ENCODE assay signal across 26 cellular contexts in the genomic region with DNA sequence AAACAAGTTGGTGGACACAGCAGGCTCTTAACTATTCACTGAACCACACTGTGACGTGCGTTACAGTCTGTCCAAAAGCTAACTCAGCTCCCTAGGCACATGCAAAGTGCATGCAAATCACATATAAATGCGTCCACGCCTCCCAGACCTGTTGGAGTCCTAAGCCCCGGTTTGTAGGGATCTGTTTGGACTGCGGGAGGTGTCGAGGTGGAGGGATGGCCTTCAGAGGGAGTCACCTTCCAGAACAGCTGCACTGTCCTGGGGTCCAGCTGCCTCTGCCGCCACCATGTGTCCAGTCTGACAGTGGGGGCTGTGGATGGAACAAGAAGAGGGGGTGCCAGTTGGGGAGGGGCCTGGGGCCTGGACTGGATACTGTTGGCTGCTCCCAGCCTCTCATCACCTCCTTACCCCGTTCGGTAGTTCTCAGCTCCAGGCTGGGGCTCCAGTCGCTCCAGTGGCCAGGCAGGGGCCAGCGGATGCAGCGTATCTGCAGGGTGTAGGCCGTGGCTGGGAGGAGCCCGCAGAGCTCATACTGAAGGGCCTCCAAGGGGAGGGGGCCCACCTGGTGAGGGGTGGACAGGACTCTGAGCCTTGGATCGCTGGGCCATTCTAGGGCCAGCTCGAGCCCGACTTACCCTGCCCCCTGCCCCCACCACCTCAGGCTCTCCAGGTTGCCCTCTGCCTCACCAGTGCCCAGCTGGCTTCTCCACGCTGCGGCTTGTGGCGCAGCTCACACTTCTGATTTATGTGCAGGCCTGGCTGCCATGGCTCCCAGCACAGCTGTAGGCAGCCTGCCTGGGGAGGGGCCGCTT. TPM values are rescaled to one million over a fixed set of nuclear protein-coding genes. Genes with fewer than 3 reads are reported as not detected.
A peak's percentile ranks its signal among the peaks of the same experiment; 100 is the strongest.
DNase-seq lines count a peak whose midpoint lies in the region; ATAC-seq, FAIRE-seq and TF ChIP-seq lines count a peak whose summit lies in the region.
"Had no signal": no experiment of that assay in that cellular context is flagged by ENCODE, and none has a peak within 500 bp of the region (broad histone marks: within the 10 kb centered on the region; RNA-seq: fewer than 3 reads in every experiment).

No MANE protein-coding gene starts in this region.

- no peaks in the 10 kb centered on the region for H3K36me3 Mint-ChIP-seq in neural progenitor cell
- H3K36me3 Mint-ChIP-seq: naive thymus-derived CD4-positive, alpha-beta T cell had no signal

- no peak overlapping the region for H3K4me3 Mint-ChIP-seq in neural progenitor cell
- H3K4me3 Mint-ChIP-seq: activated CD8-positive, alpha-beta T cell treated with anti-CD3 and anti-CD28 coated beads for 36 hours; CD14-positive monocyte; naive thymus-derived CD4-positive, alpha-beta T cell had no signal

- peaks cover 0 to 27% of the 10 kb centered on the region in 2 experiments; a peak in 3 of 5 replicates for H3K4me1 ChIP-seq in K562 (replicated peaks in 1 of 2; ENCODE audit: control insufficient read depth in 2 of 2, insufficient read depth in 2 of 2, low read length in 2 of 2)
- H3K4me1 ChIP-seq in neural progenitor cell = peaks cover 9% of the 10 kb centered on the region
- H3K4me1 ChIP-seq: parathyroid adenoma, right atrium auricular region had no signal

- no peaks in the 10 kb centered on the region for H3K9me1 ChIP-seq in K562 (ENCODE audit: control insufficient read depth, insufficient read depth, low read length)

- peak overlapping the region in 1 of 2 experiments; percentile 61; a peak in 2 of 4 replicates for H3K9ac ChIP-seq in K562 (ENCODE audit: insufficient read depth in 1 of 2, low read depth in 2 of 2, low read length in 2 of 2)
- no peak overlapping the region for H3K9ac ChIP-seq in neural progenitor cell
- H3K9ac ChIP-seq: KMS-11, parathyroid adenoma had no signal

- POLR2A ChIA-PET in K562 (lab: Yijun Ruan, JAX) = interaction anchor here (0.9 kb wide), 1 partner anchor 15 kb away, joined by 4 read pairs; no protein-coding TSS in a partner anchor

- CTCF ChIA-PET in K562 (lab: Yijun Ruan, JAX; ENCODE audit: low intra/inter-chr PET ratio) = no interaction called here

- no peak for TF ChIP-seq EP300 in K562 (IDR thresholded peaks at IDR 0.05; ENCODE audit: low read length)

- H3K4me1 Mint-ChIP-seq in neural progenitor cell = peaks cover 14% of the 10 kb centered on the region

- H3K4me3 ChIP-seq in H7 (ENCODE audit: insufficient read depth, low read depth, low read length) (no peak overlapping the region), K562 (no peak overlapping the region), neural progenitor cell (no peak overlapping the region), lower leg skin (ENCODE audit: low read depth, poor library complexity, severe bottlenecking) (no peak overlapping the region)
- H3K4me3 ChIP-seq: right atrium auricular region had no signal

- TF ChIP-seq POLR2A in K562 (conservative IDR thresholded peaks at IDR 0.05) (no peak), lower leg skin (IDR thresholded peaks at IDR 0.05) (no peak)

- H3K9me3 ChIP-seq in K562 (replicated peaks; ENCODE audit: control insufficient read depth, insufficient read depth, low read depth, low read length) (no peaks in the 10 kb centered on the region), neural progenitor cell (ENCODE audit: low read depth) (no peaks in the 10 kb centered on the region)
- H3K9me3 ChIP-seq: right atrium auricular region had no signal

- BruUV-seq in K562 (replicated peaks; lab: Mats Ljungman, UMichigan) = no TSS peak

- intact Hi-C loops in K562 (cut with micrococcal nuclease) = no loop called here
- intact Hi-C loops in lower leg skin (cut with DNase I; ENCODE audit: low total_unique reads) = no loop called here

- H3F3A ChIP-seq in neural progenitor cell (ENCODE audit: low read depth) = no peaks in the 10 kb centered on the region

- 63% methylated on average over 22 of the region's 22 CpGs for WGBS in K562 (ENCODE audit: insufficient coverage, low coverage, missing lambda C conversion rate)
- 66 to 73% methylated on average over 18 of the region's 22 CpGs for WGBS in lower leg skin, 2 donors

- H3K79me2 ChIP-seq in K562 (ENCODE audit: control insufficient read depth, insufficient read depth, low read length) (no peaks in the 10 kb centered on the region), neural progenitor cell (ENCODE audit: low read depth) (no peaks in the 10 kb centered on the region)
- H3K79me2 ChIP-seq: parathyroid adenoma had no signal

- in situ Hi-C loops in K562 (cut with MboI) = no loop called here

- H3K36me3 ChIP-seq in H7 (replicated peaks; ENCODE audit: control insufficient read depth, insufficient read depth, low read length) (no peaks in the 10 kb centered on the region), K562 (ENCODE audit: control insufficient read depth, insufficient read depth, low read length) (no peaks in the 10 kb centered on the region), neural progenitor cell (no peaks in the 10 kb centered on the region)
- H3K36me3 ChIP-seq: right atrium auricular region had no signal

- peak overlapping the region; percentile 42 for H3K27ac Mint-ChIP-seq in neural progenitor cell

- no peaks in the 10 kb centered on the region for H4K20me1 ChIP-seq in K562 (replicated peaks; ENCODE audit: control insufficient read depth, insufficient read depth, low read length)
- H4K20me1 ChIP-seq in neural progenitor cell (ENCODE audit: low read depth) = no peaks in the 10 kb centered on the region

- TF ChIP-seq RAD21 in K562 (CRISPR knock-in tag; conservative IDR thresholded peaks at IDR 0.05 in 1 of 2, IDR thresholded peaks at IDR 0.05 in 1 of 2) = no peak

- peak; percentile 52 for ATAC-seq in K562
- ATAC-seq: activated CD4-positive, CD25-positive, alpha-beta regulatory T cell treated with anti-CD3 and anti-CD28 coated beads, Interleukin-2, amount 50 U/mL, for 24 hours; activated CD8-positive, alpha-beta T cell treated with anti-CD3 and anti-CD28 coated beads for 36 hours; left lobe of liver; naive thymus-derived CD4-positive, alpha-beta T cell; stimulated activated naive CD8-positive, alpha-beta T cell treated with anti-CD3 and anti-CD28 coated beads, Interleukin-15, Interleukin-2, amounts not matched to agents 100 U/mL and 50 U/mL, for 24 hours had no signal

- peaks cover 6% of the 10 kb centered on the region for H3K27me3 Mint-ChIP-seq in neural progenitor cell (ENCODE audit: insufficient read depth, low read depth)
- H3K27me3 Mint-ChIP-seq: activated CD8-positive, alpha-beta T cell treated with anti-CD3 and anti-CD28 coated beads for 36 hours; naive thymus-derived CD4-positive, alpha-beta T cell had no signal

- H3K9me3 Mint-ChIP-seq in neural progenitor cell = no peaks in the 10 kb centered on the region
- H3K9me3 Mint-ChIP-seq: activated CD8-positive, alpha-beta T cell treated with anti-CD3 and anti-CD28 coated beads for 36 hours; CD14-positive monocyte; naive thymus-derived CD4-positive, alpha-beta T cell had no signal

- H3K27me3 ChIP-seq in H7 (ENCODE audit: control insufficient read depth, insufficient read depth, low read length) = peaks cover 29% of the 10 kb centered on the region
- no peaks in the 10 kb centered on the region for H3K27me3 ChIP-seq in K562 (ENCODE audit: control insufficient read depth in 2 of 2, insufficient read depth in 2 of 2, low read length in 2 of 2)
- no peaks in the 10 kb centered on the region for H3K27me3 ChIP-seq in neural progenitor cell
- H3K27me3 ChIP-seq: right atrium auricular region had no signal

- TF ChIP-seq CTCF in K562 (IDR thresholded peaks at IDR 0.05 in 2 of 3, conservative IDR thresholded peaks at IDR 0.05 in 1 of 3; ENCODE audit: insufficient read depth in 2 of 3, low read depth in 1 of 3, low read length in 3 of 3) (0 out of 6 replicates have a peak, but pooled peaks of 1 of the 3 experiments have one; percentile 18), neural progenitor cell (IDR thresholded peaks at IDR 0.05) (no peak), lower leg skin (IDR thresholded peaks at IDR 0.05) (no peak)

- H2AFZ ChIP-seq in K562 (ENCODE audit: low read depth, low read length) (no peak overlapping the region), neural progenitor cell (replicated peaks) (peak overlapping the region; percentile 68)
- H2AFZ ChIP-seq: parathyroid adenoma had no signal

- no peak overlapping the region for H3K4me2 ChIP-seq in K562 (ENCODE audit: insufficient read depth, low read length)
- no peak overlapping the region for H3K4me2 ChIP-seq in neural progenitor cell
- H3K4me2 ChIP-seq: KMS-11 had no signal

- no peak for FAIRE-seq in K562 (lab: Jason Lieb, UNC)
- FAIRE-seq: GM19239 had no signal

- H3K27ac ChIP-seq in K562 (ENCODE audit: extremely low read depth, low read depth, low read length) (no peak overlapping the region), neural progenitor cell (no peak overlapping the region)
- H3K27ac ChIP-seq: KMS-11, parathyroid adenoma, right atrium auricular region had no signal

- DNase-seq in H7 (peak; percentile 57), NCI-H1048 (lab: John Stamatoyannopoulos, UW) (peak; percentile 58), K562 (ENCODE audit: extremely low read depth in 1 of 4, low spot score in 3 of 4) (no peak), neural progenitor cell (ENCODE audit: low spot score) (peak; percentile 12), lower leg skin (ENCODE audit: low spot score in 2 of 2) (no peak), iPS-NIHi11 (ENCODE audit: low spot score) (no peak), activated gamma-delta T cell treated with Interleukin-2 at 50 U/mL for 16 hours (no peak), HuH-7.5 (ENCODE audit: low spot score) (no peak)
- DNase-seq: activated CD8-positive, alpha-beta T cell treated with anti-CD3 and anti-CD28 coated beads for 36 hours; activated effector memory CD4-positive, alpha-beta T cell treated with Interleukin-2 at 50 U/mL for 16 hours; cerebellar nuclear complex; effector CD4-positive, alpha-beta T cell; foreskin fibroblast; naive thymus-derived CD4-positive, alpha-beta T cell; NCI-H774; stimulated activated CD4-positive, alpha-beta T cell treated with anti-CD3 and anti-CD28 coated beads, Interleukin-12 subunit alpha, Interleukin-12 subunit beta, amount 100 ng/mL, for 4 hours; stimulated activated naive CD8-positive, alpha-beta T cell treated with anti-CD3 and anti-CD28 coated beads, Interleukin-15, Interleukin-2, amounts not matched to agents 100 U/mL and 50 U/mL, for 24 hours had no signal

RNA-seq across cellular contexts. Expression of gene MRPS15, which starts 7.9 kb away (rescaled TPM):
- 145 and 190 TPM in 2 replicates for total RNA-seq in H7 (2014; rRNA removed; shearing (Covaris generic))
- total RNA-seq in K562 (2011; cell fraction: chromatin; rRNA removed; ENCODE audit: low replicate concordance) = 49.1 and 50.5 TPM in 2 replicates
- total RNA-seq in K562 (2011; cell fraction: nucleolus; rRNA removed) = 46.1 and 55.5 TPM in 2 replicates
- total RNA-seq in K562 (2011; cell fraction: nucleoplasm; rRNA removed) = 59.8 and 81.0 TPM in 2 replicates
- total RNA-seq in K562 (2014; rRNA removed) (209 and 251 TPM in 2 replicates), K562 (2014; rRNA removed; fragmentation: Illumina TruSeq; extraction: Trizol) (156 and 166 TPM in 2 replicates), K562 (2015; rRNA removed; fragmentation: Illumina TruSeq; extraction: Trizol) (148 and 156 TPM in 2 replicates), K562 (2021) (144 and 164 TPM in 2 replicates), neural progenitor cell (ENCODE audit: low replicate concordance) (75.2 and 109 TPM in 2 replicates), lower leg skin (10 to 100 TPM; 62.8 to 84.6 (median 65.1) TPM)
- polyA plus RNA-seq in K562 (2011; rRNA removed) (119 and 149 TPM in 2 replicates), K562 (2014; fragmentation: Illumina TruSeq; extraction: Trizol) (223 and 237 TPM in 2 replicates), K562 (2014; fragmentation: Nextera tagmentation; extraction: Ambion mirVana) (100 to 1,000 TPM in 1 of 2 experiments, 10 to 100 TPM in 1; 62.9 to 107 TPM), K562 (2014; rRNA removed) (250 and 286 TPM in 2 replicates)
- 89.3 and 95.0 TPM in 2 replicates for polyA plus RNA-seq in K562 (2011; cell fraction: cytosol; rRNA removed)
- polyA plus RNA-seq in K562 (2011; cell fraction: nucleus; rRNA removed) = 47.9 and 56.5 TPM in 2 replicates
- polyA plus RNA-seq in K562 (2012) = 112 and 119 TPM in 2 replicates
- 79.2 and 97.3 TPM in 2 replicates for polyA minus RNA-seq in K562 (2011; rRNA and poly(A)+ RNA removed)
- 31.1 and 33.4 TPM in 2 replicates for polyA minus RNA-seq in K562 (2011; cell fraction: cytosol; rRNA and poly(A)+ RNA removed)
- polyA minus RNA-seq in K562 (2011; cell fraction: nucleus; rRNA and poly(A)+ RNA removed) = 15.9 and 31.7 TPM in 2 replicates

RNA-seq across cellular contexts. Expression of gene CSF3R, which starts 10.7 kb away (rescaled TPM):
- total RNA-seq in H7 (2014; rRNA removed; shearing (Covaris generic)) = 0.04 and 0.97 TPM in 2 replicates
- total RNA-seq in K562 (2011; cell fraction: chromatin; rRNA removed; ENCODE audit: low replicate concordance) = 2.6 and 2.7 TPM in 2 replicates
- 1.5 and 2.0 TPM in 2 replicates for total RNA-seq in K562 (2011; cell fraction: nucleolus; rRNA removed)
- 0.95 and 1.7 TPM in 2 replicates for total RNA-seq in K562 (2011; cell fraction: nucleoplasm; rRNA removed)
- total RNA-seq in K562 (2014; rRNA removed) (0.32 and 0.78 TPM in 2 replicates), K562 (2014; rRNA removed; fragmentation: Illumina TruSeq; extraction: Trizol) (0.03 and 0.22 TPM in 2 replicates), K562 (2015; rRNA removed; fragmentation: Illumina TruSeq; extraction: Trizol) (0.54 and 0.79 TPM in 2 replicates), K562 (2021) (0.25 and 0.71 TPM in 2 replicates), neural progenitor cell (ENCODE audit: low replicate concordance) (0.56 TPM in 1 of 2 replicates, not detected in the other), lower leg skin (1 to 10 TPM in 3 of 4 donors, under 1 TPM in 1; 0.69 to 3.1 (median 2.3) TPM)
- polyA plus RNA-seq in K562 (2011; rRNA removed) (0.21 and 0.57 TPM in 2 replicates), K562 (2014; fragmentation: Illumina TruSeq; extraction: Trizol) (0.40 and 0.48 TPM in 2 replicates), K562 (2014; fragmentation: Nextera tagmentation; extraction: Ambion mirVana) (under 1 TPM in 1 of 2 experiments, not detected in 1; 0.21 TPM), K562 (2014; rRNA removed) (0.50 and 0.86 TPM in 2 replicates)
- polyA plus RNA-seq in K562 (2011; cell fraction: cytosol; rRNA removed) = 0.18 and 0.35 TPM in 2 replicates
- 1.3 and 1.6 TPM in 2 replicates for polyA plus RNA-seq in K562 (2011; cell fraction: nucleus; rRNA removed)
- polyA plus RNA-seq in K562 (2012) = 0.92 and 13.0 TPM in 2 replicates
- 0.25 and 0.36 TPM in 2 replicates for polyA minus RNA-seq in K562 (2011; rRNA and poly(A)+ RNA removed)
- polyA minus RNA-seq in K562 (2011; cell fraction: cytosol; rRNA and poly(A)+ RNA removed) = not detected in 2 replicates
- polyA minus RNA-seq in K562 (2011; cell fraction: nucleus; rRNA and poly(A)+ RNA removed) = 0.78 and 1.3 TPM in 2 replicates
- total RNA-seq: activated CD8-positive, alpha-beta T cell treated with anti-CD3 and anti-CD28 coated beads for 36 hours; epithelial cell of proximal tubule; HT-29 had no signal

RNA-seq across cellular contexts. Expression of gene OSCP1, which starts 21.8 kb away (rescaled TPM):
- 3.9 and 4.6 TPM in 2 replicates for total RNA-seq in H7 (2014; rRNA removed; shearing (Covaris generic))
- total RNA-seq in K562 (2011; cell fraction: chromatin; rRNA removed; ENCODE audit: low replicate concordance) = 0.74 TPM in 1 of 2 replicates, not detected in the other
- total RNA-seq in K562 (2011; cell fraction: nucleolus; rRNA removed) = not detected in 2 replicates
- not detected in 2 replicates for total RNA-seq in K562 (2011; cell fraction: nucleoplasm; rRNA removed)
- total RNA-seq in K562 (2014; rRNA removed) (0.36 TPM in 1 of 2 replicates, not detected in the other), K562 (2014; rRNA removed; fragmentation: Illumina TruSeq; extraction: Trizol) (not detected in 2 replicates), K562 (2015; rRNA removed; fragmentation: Illumina TruSeq; extraction: Trizol) (0.40 TPM in 1 of 2 replicates, not detected in the other), K562 (2021) (not detected in 2 replicates), neural progenitor cell (ENCODE audit: low replicate concordance) (7.8 and 8.2 TPM in 2 replicates), lower leg skin (1 to 10 TPM; 4.0 to 8.5 (median 4.8) TPM)
- polyA plus RNA-seq in K562 (2011; rRNA removed) (0.12 and 0.15 TPM in 2 replicates), K562 (2014; fragmentation: Illumina TruSeq; extraction: Trizol) (0.22 and 0.30 TPM in 2 replicates), K562 (2014; fragmentation: Nextera tagmentation; extraction: Ambion mirVana) (not detected), K562 (2014; rRNA removed) (not detected in 2 replicates)
- 0.35 TPM in 1 of 2 replicates, not detected in the other for polyA plus RNA-seq in K562 (2011; cell fraction: cytosol; rRNA removed)
- 0.46 TPM in 1 of 2 replicates, not detected in the other for polyA plus RNA-seq in K562 (2011; cell fraction: nucleus; rRNA removed)
- polyA plus RNA-seq in K562 (2012) = 0.42 and 0.50 TPM in 2 replicates
- not detected in 2 replicates for polyA minus RNA-seq in K562 (2011; rRNA and poly(A)+ RNA removed)
- polyA minus RNA-seq in K562 (2011; cell fraction: cytosol; rRNA and poly(A)+ RNA removed) = not detected in 2 replicates
- 0.33 TPM in 1 of 2 replicates, not detected in the other for polyA minus RNA-seq in K562 (2011; cell fraction: nucleus; rRNA and poly(A)+ RNA removed)

Comparison
In these comparisons a context has a peak if more than half of its experiments do, and no peak if none do; other contexts are left out.
1. DNase-seq: peak in H7 (single experiment), NCI-H1048 (single experiment) and neural progenitor cell (single experiment); none in K562 (0 of 4), lower leg skin (0 of 2), iPS-NIHi11 (single experiment), activated gamma-delta T cell treated with Interleukin-2 at 50 U/mL for 16 hours (single experiment) and HuH-7.5 (single experiment).